In the genomic region with DNA sequence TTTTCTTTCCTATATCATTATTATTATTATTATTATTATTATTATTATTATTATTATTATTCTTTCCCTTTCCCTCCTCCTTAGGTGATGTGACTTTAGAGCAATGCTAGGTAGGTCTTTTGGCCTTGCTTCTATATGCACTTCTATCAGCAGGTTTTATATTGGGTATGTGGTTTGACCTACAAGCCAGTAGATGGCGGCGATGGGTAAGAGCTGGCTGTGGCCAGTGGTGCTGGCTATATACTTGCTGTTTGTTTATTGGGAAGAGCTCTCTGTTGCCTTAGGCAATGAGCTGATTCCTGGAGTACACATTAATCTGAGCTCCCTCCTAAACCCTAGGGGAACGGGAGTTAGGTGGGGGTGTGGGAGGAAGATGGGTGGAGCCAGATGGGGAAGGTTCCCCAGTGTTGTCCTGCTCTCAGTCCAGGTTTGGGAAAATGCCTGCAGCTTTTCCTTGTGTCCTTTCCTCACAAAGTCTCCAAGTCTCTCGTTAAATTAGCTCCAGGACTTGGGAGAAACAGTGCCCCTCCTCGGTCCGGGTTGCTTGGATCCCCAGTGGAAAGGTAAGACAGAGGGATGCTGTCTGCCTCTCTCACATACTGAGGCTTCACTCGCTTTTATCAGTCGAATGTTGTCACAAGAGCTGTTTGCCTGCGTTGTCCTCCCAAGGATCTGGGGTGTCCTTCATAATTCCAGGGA, we compare ENCODE assay signal across 8 cellular contexts.
DNase-seq lines count a peak whose midpoint lies in the region; TF ChIP-seq lines count a peak whose summit lies in the region.
"Not testable (repeated sequence)": the region's sequence is repeated elsewhere in the genome, so short reads cannot be mapped to it uniquely, and the experiment has no call there.

No MANE protein-coding gene starts in this region.

- not testable (repeated sequence) for H3K4me3 ChIP-seq in Peyer's patch; adipocyte (ENCODE audit: low read length); neuronal stem cell (ENCODE audit: low read length in 2 of 2); uterus

- not testable (repeated sequence) for H3K23ac ChIP-seq in neuronal stem cell (ENCODE audit: low read depth, low read length, poor library complexity)

- not testable (repeated sequence) for H3K27ac ChIP-seq in Peyer's patch; neuronal stem cell (replicated peaks; ENCODE audit: low read length)
- H3K27ac ChIP-seq in uterus = peak overlapping the region in 1 of 2 donors; percentile 59

- H3K27ac Mint-ChIP-seq in HFFc6 = not testable (repeated sequence)

- H4K91ac ChIP-seq in neuronal stem cell (ENCODE audit: low read depth, low read length, poor library complexity) = not testable (repeated sequence)

- H3K14ac ChIP-seq in neuronal stem cell (ENCODE audit: low read length) = not testable (repeated sequence)

- H3K79me1 ChIP-seq in neuronal stem cell (ENCODE audit: low read depth, low read length) = not testable (repeated sequence)

- not testable (repeated sequence) for H3K36me3 ChIP-seq in Peyer's patch; adipocyte (ENCODE audit: control insufficient read depth, insufficient read depth, low read length, severe bottlenecking); neuronal stem cell (replicated peaks in 1 of 2; ENCODE audit: control insufficient read depth in 2 of 2, insufficient read depth in 2 of 2, low read length in 2 of 2); uterus

- H2AFZ ChIP-seq in neuronal stem cell (ENCODE audit: low read length) = peak overlapping the region; percentile 75

- TF ChIP-seq POLR2A in Peyer's patch (IDR thresholded peaks at IDR 0.05); uterus (IDR thresholded peaks at IDR 0.05): not testable (repeated sequence)

- H2BK120ac ChIP-seq in neuronal stem cell (ENCODE audit: low read depth, low read length) = not testable (repeated sequence)

- H4K8ac ChIP-seq in neuronal stem cell (ENCODE audit: low read depth, low read length) = not testable (repeated sequence)

- H3K4me3 Mint-ChIP-seq in HFFc6 = not testable (repeated sequence)

- not testable (repeated sequence) for H3K9ac ChIP-seq in adipocyte (ENCODE audit: low read length); neuronal stem cell (ENCODE audit: low read depth, low read length, poor library complexity)

- intact Hi-C loops in uterus (cut with DNase I; ENCODE audit: low total_unique reads) = not testable (repeated sequence)

- H2BK12ac ChIP-seq in neuronal stem cell (ENCODE audit: low read length) = not testable (repeated sequence)

- not testable (repeated sequence) for H3K18ac ChIP-seq in neuronal stem cell (ENCODE audit: low read length)

- H3K9me3 ChIP-seq in Peyer's patch; adipocyte (ENCODE audit: control insufficient read depth, low read length); neuronal stem cell (replicated peaks in 1 of 2; ENCODE audit: control insufficient read depth in 2 of 2, insufficient read depth in 1 of 2, low read depth in 1 of 2, low read length in 2 of 2); uterus: not testable (repeated sequence)

- DNase-seq in GM13976 (ENCODE audit: low spot score); HFFc6; neuronal stem cell (ENCODE audit: low spot score): not testable (repeated sequence)
- DNase-seq in M059J (ENCODE audit: low read depth) (peak; percentile 3), Peyer's patch (peak in 1 of 3 donors; percentile 62), adipocyte (ENCODE audit: low read depth) (peak; percentile 76), globus pallidus (ENCODE audit: low spot score) (peak; percentile 34), uterus (peak in 1 of 2 donors; percentile 68)

- H3K27me3 Mint-ChIP-seq in HFFc6 (ENCODE audit: insufficient read depth) = not testable (repeated sequence)

- not testable (repeated sequence) for H2BK15ac ChIP-seq in neuronal stem cell (ENCODE audit: low read length)

- H3K36me3 Mint-ChIP-seq in HFFc6 (ENCODE audit: low read depth) = not testable (repeated sequence)

- no CpG with 5 or more reads among the region's 9 CpGs for WGBS in neuronal stem cell (ENCODE audit: extremely low coverage in 2 of 2, insufficient read length in 2 of 2, insufficient replicate concordance in 1 of 2), 2 donors

- not testable (repeated sequence) for H2AK5ac ChIP-seq in neuronal stem cell (ENCODE audit: low read depth, low read length)

- not testable (repeated sequence) for H3K4ac ChIP-seq in neuronal stem cell (ENCODE audit: low read length)

- H2BK5ac ChIP-seq in neuronal stem cell (ENCODE audit: low read length) = not testable (repeated sequence)

- in situ Hi-C loops in GM13976 (cut with MboI; ENCODE audit: low sequenced_read_pairs, unreplicated experiment) = not testable (repeated sequence)

- not testable (repeated sequence) for H3K4me1 Mint-ChIP-seq in HFFc6 (ENCODE audit: low read depth)

- H3K9me3 Mint-ChIP-seq in HFFc6 = not testable (repeated sequence)

- TF ChIP-seq CTCF in GM13976 (IDR thresholded peaks at IDR 0.05; ENCODE audit: borderline replicate concordance, control extremely low read depth, extremely low read depth, insufficient read depth, missing control alignments) (peak; percentile 14), HFFc6 (IDR thresholded peaks at IDR 0.05) (peak; percentile 52), Peyer's patch (IDR thresholded peaks at IDR 0.05) (peak in 4 of 6 experiments; percentile 27 to 47 (median 40)), uterus (IDR thresholded peaks at IDR 0.05) (peak in 3 of 4 experiments; percentile 19 to 66 (median 60))

- not testable (repeated sequence) for H3K4me1 ChIP-seq in Peyer's patch; adipocyte (ENCODE audit: control insufficient read depth, insufficient read depth, low read length); neuronal stem cell (ENCODE audit: control insufficient read depth in 2 of 2, insufficient read depth in 1 of 2, low read depth in 1 of 2, low read length in 2 of 2); uterus

- H3K27me3 ChIP-seq in Peyer's patch; adipocyte (replicated peaks; ENCODE audit: control insufficient read depth, insufficient read depth, low read length); neuronal stem cell (ENCODE audit: control insufficient read depth in 3 of 3, insufficient read depth in 3 of 3, low read depth in 1 of 3, low read length in 3 of 3); uterus: not testable (repeated sequence)

- peak overlapping the region; percentile 18 for H3K4me2 ChIP-seq in neuronal stem cell (ENCODE audit: insufficient read depth, low read length, poor library complexity, severe bottlenecking)
